In genomic region chr10:113087082-113088029, GRCh38 we compare ENCODE assay signal across 7 cellular contexts.
DNase-seq lines count a peak whose midpoint lies in the region; ATAC-seq, FAIRE-seq and TF ChIP-seq lines count a peak whose summit lies in the region.

No MANE protein-coding gene starts in this region.

- WGBS in K562 (ENCODE audit: insufficient coverage, low coverage, missing lambda C conversion rate) = 29% methylated on average over 10 of the region's 11 CpGs

- in situ Hi-C loops in K562 (cut with MboI) = no loop called here

- TF ChIP-seq CTCF in K562 (IDR thresholded peaks at IDR 0.05 in 2 of 3, conservative IDR thresholded peaks at IDR 0.05 in 1 of 3; ENCODE audit: insufficient read depth in 2 of 3, low read depth in 1 of 3, low read length in 3 of 3) (no peak), kidney epithelial cell (IDR thresholded peaks at IDR 0.05; ENCODE audit: insufficient read depth, low read length, poor library complexity, severe bottlenecking) (no peak)

- FAIRE-seq in K562 (lab: Jason Lieb, UNC) (peak; percentile 93), urothelium cell line (lab: Jason Lieb, UNC) (peak; percentile 75)

- POLR2A ChIA-PET in K562 (lab: Yijun Ruan, JAX) = interaction anchor here (0.6 to 2.8 kb wide), 3 partner anchors 11 to 17 kb away, joined by 3 to 12 read pairs (median 3); no protein-coding TSS in a partner anchor

- H3K9me3 ChIP-seq in K562 (replicated peaks; ENCODE audit: control insufficient read depth, insufficient read depth, low read depth, low read length) = no peaks in the 10 kb centered on the region

- no peaks in the 10 kb centered on the region for H4K20me1 ChIP-seq in K562 (replicated peaks; ENCODE audit: control insufficient read depth, insufficient read depth, low read length)

- peak overlapping the region; percentile 7; the same call in 1 of the 2 replicates for H3K4me2 ChIP-seq in K562 (ENCODE audit: insufficient read depth, low read length)

- CTCF ChIA-PET in K562 (lab: Yijun Ruan, JAX; ENCODE audit: low intra/inter-chr PET ratio) = no interaction called here

- TF ChIP-seq RAD21 in Ishikawa (IDR thresholded peaks at IDR 0.05; ENCODE audit: low read depth) (peak; percentile 17; the same call in 1 of the 2 replicates), K562 (CRISPR knock-in tag; conservative IDR thresholded peaks at IDR 0.05 in 1 of 2, IDR thresholded peaks at IDR 0.05 in 1 of 2) (no peak)

- H3K79me2 ChIP-seq in K562 (ENCODE audit: control insufficient read depth, insufficient read depth, low read length) = no peaks in the 10 kb centered on the region

- intact Hi-C loops in K562 (cut with micrococcal nuclease) = no loop called here

- ATAC-seq in K562 (peak; percentile 84), GM19035 (IDR thresholded peaks at IDR 0.05; ENCODE audit: unreplicated experiment) (no peak)

- no peak for TF ChIP-seq POLR2A in K562 (conservative IDR thresholded peaks at IDR 0.05)

- no TSS peak for BruUV-seq in K562 (replicated peaks; lab: Mats Ljungman, UMichigan)

- no peaks in the 10 kb centered on the region for H3K9me1 ChIP-seq in K562 (ENCODE audit: control insufficient read depth, insufficient read depth, low read length)

- no peak overlapping the region for H3K4me3 ChIP-seq in K562
- no peak overlapping the region for H3K4me3 ChIP-seq in kidney epithelial cell (ENCODE audit: low read depth, low read length)

- H3K27me3 ChIP-seq in K562 (ENCODE audit: control insufficient read depth in 2 of 2, insufficient read depth in 2 of 2, low read length in 2 of 2) (no peaks in the 10 kb centered on the region; a peak in 1 of 5 replicates), kidney epithelial cell (ENCODE audit: control insufficient read depth, insufficient read depth, low read length) (no peaks in the 10 kb centered on the region)

- DNase-seq in K562 (ENCODE audit: extremely low read depth in 1 of 4, low spot score in 3 of 4) = peak; percentile 32 to 76 (median 50)
- peak; percentile 99 for DNase-seq in kidney epithelial cell (ENCODE audit: low read depth)
- DNase-seq in urothelium cell line (ENCODE audit: low spot score) = peak; percentile 89
- no peak for DNase-seq in NCI-H2029 (lab: John Stamatoyannopoulos, UW)
- DNase-seq in stimulated activated CD4-positive, alpha-beta T cell treated with anti-CD3 and anti-CD28 coated beads, Interleukin-1b, Interleukin-23, amount 100 ng/mL, for 48 hours = no peak

- peak overlapping the region; percentile 57 for H2AFZ ChIP-seq in K562 (ENCODE audit: low read depth, low read length)

- H3K27ac ChIP-seq in K562 (ENCODE audit: extremely low read depth, low read depth, low read length) = peak overlapping the region; percentile 49; the same call in 2 of the 3 replicates

- H3K36me3 ChIP-seq in K562 (ENCODE audit: control insufficient read depth, insufficient read depth, low read length) (no peaks in the 10 kb centered on the region), kidney epithelial cell (ENCODE audit: control insufficient read depth, insufficient read depth, low read length) (no peaks in the 10 kb centered on the region)

- H3K9ac ChIP-seq in K562 (ENCODE audit: insufficient read depth in 1 of 2, low read depth in 2 of 2, low read length in 2 of 2) = no peak overlapping the region

- TF ChIP-seq EP300 in Ishikawa (IDR thresholded peaks at IDR 0.05; ENCODE audit: borderline replicate concordance) = peak; percentile 77; the same call in 1 of the 2 replicates
- TF ChIP-seq EP300 in K562 (IDR thresholded peaks at IDR 0.05; ENCODE audit: low read length) = peak; percentile 48; the same call in 1 of the 2 replicates

- H3K4me1 ChIP-seq in K562 (replicated peaks in 1 of 2; ENCODE audit: control insufficient read depth in 2 of 2, insufficient read depth in 2 of 2, low read length in 2 of 2) = peaks cover 6 to 38% of the 10 kb centered on the region in 2 experiments; a peak in 3 of 5 replicates

TF ChIP-seq in Ishikawa, 13 proteins besides CTCF, POLR2A, EP300 and RAD21 (continues in another document):
- TF ChIP-seq, protein P1, sequence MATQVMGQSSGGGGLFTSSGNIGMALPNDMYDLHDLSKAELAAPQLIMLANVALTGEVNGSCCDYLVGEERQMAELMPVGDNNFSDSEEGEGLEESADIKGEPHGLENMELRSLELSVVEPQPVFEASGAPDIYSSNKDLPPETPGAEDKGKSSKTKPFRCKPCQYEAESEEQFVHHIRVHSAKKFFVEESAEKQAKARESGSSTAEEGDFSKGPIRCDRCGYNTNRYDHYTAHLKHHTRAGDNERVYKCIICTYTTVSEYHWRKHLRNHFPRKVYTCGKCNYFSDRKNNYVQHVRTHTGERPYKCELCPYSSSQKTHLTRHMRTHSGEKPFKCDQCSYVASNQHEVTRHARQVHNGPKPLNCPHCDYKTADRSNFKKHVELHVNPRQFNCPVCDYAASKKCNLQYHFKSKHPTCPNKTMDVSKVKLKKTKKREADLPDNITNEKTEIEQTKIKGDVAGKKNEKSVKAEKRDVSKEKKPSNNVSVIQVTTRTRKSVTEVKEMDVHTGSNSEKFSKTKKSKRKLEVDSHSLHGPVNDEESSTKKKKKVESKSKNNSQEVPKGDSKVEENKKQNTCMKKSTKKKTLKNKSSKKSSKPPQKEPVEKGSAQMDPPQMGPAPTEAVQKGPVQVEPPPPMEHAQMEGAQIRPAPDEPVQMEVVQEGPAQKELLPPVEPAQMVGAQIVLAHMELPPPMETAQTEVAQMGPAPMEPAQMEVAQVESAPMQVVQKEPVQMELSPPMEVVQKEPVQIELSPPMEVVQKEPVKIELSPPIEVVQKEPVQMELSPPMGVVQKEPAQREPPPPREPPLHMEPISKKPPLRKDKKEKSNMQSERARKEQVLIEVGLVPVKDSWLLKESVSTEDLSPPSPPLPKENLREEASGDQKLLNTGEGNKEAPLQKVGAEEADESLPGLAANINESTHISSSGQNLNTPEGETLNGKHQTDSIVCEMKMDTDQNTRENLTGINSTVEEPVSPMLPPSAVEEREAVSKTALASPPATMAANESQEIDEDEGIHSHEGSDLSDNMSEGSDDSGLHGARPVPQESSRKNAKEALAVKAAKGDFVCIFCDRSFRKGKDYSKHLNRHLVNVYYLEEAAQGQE (IDR thresholded peaks at IDR 0.05; ENCODE audit: low read depth) = no peak
- TF ChIP-seq MAX (IDR thresholded peaks at IDR 0.05) (peak; percentile 60; the same call in 1 of the 2 replicates), USF1 (IDR thresholded peaks at IDR 0.05) (peak; percentile 28; the same call in 1 of the 2 replicates), YY1 (IDR thresholded peaks at IDR 0.05; ENCODE audit: low read depth) (0 out of 2 replicates have a peak, but pooled peaks have one; percentile 27), TCF12 (IDR thresholded peaks at IDR 0.05; ENCODE audit: low read depth) (peak; percentile 85), CEBPB (IDR thresholded peaks at IDR 0.05) (peak; percentile 71; the same call in 1 of the 2 replicates)

TF ChIP-seq in K562, 482 proteins besides CTCF, POLR2A, EP300 and RAD21 (continues in another document):
- TF ChIP-seq SMARCA5 (IDR thresholded peaks at IDR 0.05) = peak; percentile 81; the same call in 1 of the 2 replicates
- peak; percentile 66 to 97; a peak in 3 of 4 replicates for TF ChIP-seq RCOR1 (IDR thresholded peaks at IDR 0.05; ENCODE audit: borderline replicate concordance in 1 of 2, low read depth in 2 of 2, low read length in 2 of 2)
- TF ChIP-seq MAZ (CRISPR knock-in tag; conservative IDR thresholded peaks at IDR 0.05 in 1 of 2, IDR thresholded peaks at IDR 0.05 in 1 of 2) = peak in 1 of 2 experiments; percentile 42; a peak in 1 of 4 replicates
- TF ChIP-seq NR2C2 (CRISPR knock-in tag; IDR thresholded peaks at IDR 0.05) = no peak
- peak; percentile 91 for TF ChIP-seq NR2C2 (tag; IDR thresholded peaks at IDR 0.05)
- TF ChIP-seq NEUROD1 (IDR thresholded peaks at IDR 0.05; ENCODE audit: borderline replicate concordance, low read depth, low read length, partially characterized antibody) = peak; percentile 45
- TF ChIP-seq GABPA (tag; conservative IDR thresholded peaks at IDR 0.05; ENCODE audit: low read depth) = peak; percentile 51
- no peak for TF ChIP-seq MEIS2 (IDR thresholded peaks at IDR 0.05; ENCODE audit: partially characterized antibody)
- TF ChIP-seq NCOR1 (IDR thresholded peaks at IDR 0.05) = peak; percentile 42; the same call in 1 of the 2 replicates
- TF ChIP-seq, protein P2, sequence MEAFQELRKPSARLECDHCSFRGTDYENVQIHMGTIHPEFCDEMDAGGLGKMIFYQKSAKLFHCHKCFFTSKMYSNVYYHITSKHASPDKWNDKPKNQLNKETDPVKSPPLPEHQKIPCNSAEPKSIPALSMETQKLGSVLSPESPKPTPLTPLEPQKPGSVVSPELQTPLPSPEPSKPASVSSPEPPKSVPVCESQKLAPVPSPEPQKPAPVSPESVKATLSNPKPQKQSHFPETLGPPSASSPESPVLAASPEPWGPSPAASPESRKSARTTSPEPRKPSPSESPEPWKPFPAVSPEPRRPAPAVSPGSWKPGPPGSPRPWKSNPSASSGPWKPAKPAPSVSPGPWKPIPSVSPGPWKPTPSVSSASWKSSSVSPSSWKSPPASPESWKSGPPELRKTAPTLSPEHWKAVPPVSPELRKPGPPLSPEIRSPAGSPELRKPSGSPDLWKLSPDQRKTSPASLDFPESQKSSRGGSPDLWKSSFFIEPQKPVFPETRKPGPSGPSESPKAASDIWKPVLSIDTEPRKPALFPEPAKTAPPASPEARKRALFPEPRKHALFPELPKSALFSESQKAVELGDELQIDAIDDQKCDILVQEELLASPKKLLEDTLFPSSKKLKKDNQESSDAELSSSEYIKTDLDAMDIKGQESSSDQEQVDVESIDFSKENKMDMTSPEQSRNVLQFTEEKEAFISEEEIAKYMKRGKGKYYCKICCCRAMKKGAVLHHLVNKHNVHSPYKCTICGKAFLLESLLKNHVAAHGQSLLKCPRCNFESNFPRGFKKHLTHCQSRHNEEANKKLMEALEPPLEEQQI (IDR thresholded peaks at IDR 0.05) = no peak
- TF ChIP-seq TEAD1 (CRISPR knock-in tag; IDR thresholded peaks at IDR 0.05) = peak in 1 of 2 experiments; percentile 52; a peak in 1 of 4 replicates
- no peak for TF ChIP-seq PML (IDR thresholded peaks at IDR 0.05; ENCODE audit: low read length)
- peak in 1 of 2 experiments; percentile 33; a peak in 1 of 4 replicates for TF ChIP-seq ARNT (IDR thresholded peaks at IDR 0.05)
- peak; percentile 67 for TF ChIP-seq EGR1 (conservative IDR thresholded peaks at IDR 0.05)
- peak; percentile 67 for TF ChIP-seq CBFA2T3 (IDR thresholded peaks at IDR 0.05)
- TF ChIP-seq ZNF3 (CRISPR knock-in tag; IDR thresholded peaks at IDR 0.05) = peak; percentile 87
- TF ChIP-seq, protein P3, sequence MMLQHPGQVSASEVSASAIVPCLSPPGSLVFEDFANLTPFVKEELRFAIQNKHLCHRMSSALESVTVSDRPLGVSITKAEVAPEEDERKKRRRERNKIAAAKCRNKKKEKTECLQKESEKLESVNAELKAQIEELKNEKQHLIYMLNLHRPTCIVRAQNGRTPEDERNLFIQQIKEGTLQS (IDR thresholded peaks at IDR 0.05) = peak; percentile 95
- TF ChIP-seq, protein P3 (CRISPR knock-in tag; conservative IDR thresholded peaks at IDR 0.05) = no peak

Comparison
In these comparisons a context has a peak if more than half of its experiments do, and no peak if none do; other contexts are left out.
1. DNase-seq: peak in K562 (4 of 4), kidney epithelial cell (single experiment) and urothelium cell line (single experiment); none in NCI-H2029 (single experiment) and stimulated activated CD4-positive, alpha-beta T cell treated with anti-CD3 and anti-CD28 coated beads, Interleukin-1b, Interleukin-23, amount 100 ng/mL, for 48 hours (single experiment).